In the genomic region with DNA sequence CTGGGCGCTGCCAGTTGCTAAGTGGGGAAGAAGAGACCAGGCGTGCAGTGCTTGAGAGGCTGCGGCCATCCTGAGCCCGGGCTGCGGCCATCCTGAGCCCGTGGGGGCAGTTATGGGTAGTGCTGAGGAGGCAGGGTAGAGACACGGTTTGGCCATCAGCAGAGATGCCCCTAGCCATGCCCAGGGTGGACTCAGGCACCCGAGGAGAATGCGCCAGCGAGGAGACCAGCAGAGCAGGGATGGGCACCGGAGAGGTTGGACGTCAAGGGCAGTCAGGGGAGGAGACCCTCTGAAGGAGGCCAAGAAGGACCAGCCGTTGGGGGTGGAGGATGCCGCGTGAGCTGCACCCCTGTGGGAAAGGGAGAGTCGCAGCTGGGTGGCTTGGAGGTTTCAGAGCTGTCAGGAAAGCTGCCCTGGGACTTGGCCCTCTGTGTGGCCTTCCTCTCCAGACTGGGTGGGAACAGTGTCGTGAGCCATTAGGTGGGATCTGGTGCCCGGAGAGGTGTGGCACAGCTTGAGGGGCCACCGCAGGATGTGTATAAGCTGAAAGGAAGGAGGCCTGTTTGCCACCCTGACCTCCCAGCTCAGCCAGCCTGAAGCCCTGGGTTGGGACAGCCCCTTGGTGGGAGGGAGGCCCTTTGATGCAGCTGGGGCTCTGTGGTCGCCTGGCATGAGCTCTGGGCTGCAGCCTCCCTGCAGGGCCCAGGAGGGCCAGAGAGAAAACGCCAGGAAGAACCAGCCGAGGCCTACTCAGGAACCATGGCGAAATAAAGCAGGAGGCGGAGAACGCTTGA, we compare ENCODE assay signal across 16 cellular contexts. TPM values are rescaled to one million over a fixed set of nuclear protein-coding genes. Genes with fewer than 3 reads are reported as not detected.
DNase-seq lines count a peak whose midpoint lies in the region; ATAC-seq and TF ChIP-seq lines count a peak whose summit lies in the region.
"Had no signal": no experiment of that assay in that cellular context is flagged by ENCODE, and none has a peak within 500 bp of the region (broad histone marks: within the 10 kb centered on the region; RNA-seq: fewer than 3 reads in every experiment).

No MANE protein-coding gene starts in this region.

- no TSS peak for BruUV-seq in Calu3 (replicated peaks; lab: Mats Ljungman, UMichigan)

- no peak for DNase-seq in Calu3
- no peak for DNase-seq in WTC11 (ENCODE audit: low spot score)
- no peak for DNase-seq in left lobe of liver (ENCODE audit: low spot score)
- DNase-seq in trophoblast cell, result no peak
- DNase-seq in DMS53 treated with DMSO at 0.1 percent for 48 hours (lab: John Stamatoyannopoulos, UW; ENCODE audit: unreplicated experiment), result no peak
- DNase-seq: activated naive CD8-positive, alpha-beta T cell treated with anti-CD3 and anti-CD28 coated beads for 36 hours; activated T-cell treated with anti-CD3 and anti-CD28 coated beads for 4 hours; GOT3; NCI-H226; stimulated activated naive B cell treated with anti-CD40 and anti-IgM and Interleukin-4, amounts not matched to agents 10 μg/mL and 1 μg/mL and 100 μg/mL, for 72 hours; T-helper 1 cell had no signal

- H4K8ac ChIP-seq in trophoblast cell (ENCODE audit: low read depth, low read length), result no peak overlapping the region

- H3K4me2 ChIP-seq in trophoblast cell (ENCODE audit: low read length), result no peak overlapping the region

- no peak overlapping the region for H2BK5ac ChIP-seq in trophoblast cell (ENCODE audit: low read depth, low read length, poor library complexity)

- H3K36me3 Mint-ChIP-seq in Calu3 (ENCODE audit: insufficient read depth, unreplicated experiment) (peaks cover 7% of the 10 kb centered on the region), WTC11 (peaks cover 15% of the 10 kb centered on the region; the same call in 1 of the 2 replicates)
- H3K36me3 Mint-ChIP-seq: activated naive CD8-positive, alpha-beta T cell treated with anti-CD3 and anti-CD28 coated beads for 36 hours; natural killer cell treated with Interleukin-12 subunit alpha and Interleukin-12 subunit beta and Interleukin-15 and Interleukin-18, amount 100 ng/mL, for 72 hours had no signal

- intact Hi-C loops in Calu3 (cut with micrococcal nuclease; ENCODE audit: unreplicated experiment), result no loop called here

- peak overlapping the region; percentile 50 for H3K4me3 Mint-ChIP-seq in Calu3 (ENCODE audit: low read depth, unreplicated experiment)
- no peak overlapping the region for H3K4me3 Mint-ChIP-seq in WTC11
- H3K4me3 Mint-ChIP-seq: activated naive CD8-positive, alpha-beta T cell treated with anti-CD3 and anti-CD28 coated beads for 36 hours; natural killer cell treated with Interleukin-12 subunit alpha and Interleukin-12 subunit beta and Interleukin-15 and Interleukin-18, amount 100 ng/mL, for 72 hours; stimulated activated naive B cell treated with anti-CD40 and anti-IgM and Interleukin-4, amounts not matched to agents 10 μg/mL and 1 μg/mL and 100 μg/mL, for 72 hours had no signal

- no peak for TF ChIP-seq POLR2A in GM18505 (IDR thresholded peaks at IDR 0.05; ENCODE audit: borderline replicate concordance, extremely low read depth, insufficient read depth, insufficient read length)

- peak overlapping the region; percentile 18 for H2AK5ac ChIP-seq in trophoblast cell (ENCODE audit: low read length)

- no peaks in the 10 kb centered on the region for H3K9me3 Mint-ChIP-seq in Calu3 (ENCODE audit: low read depth, unreplicated experiment)
- peaks cover 10% of the 10 kb centered on the region; the same call in 1 of the 2 replicates for H3K9me3 Mint-ChIP-seq in WTC11
- H3K9me3 Mint-ChIP-seq: activated naive CD8-positive, alpha-beta T cell treated with anti-CD3 and anti-CD28 coated beads for 36 hours; natural killer cell treated with Interleukin-12 subunit alpha and Interleukin-12 subunit beta and Interleukin-15 and Interleukin-18, amount 100 ng/mL, for 72 hours; stimulated activated naive B cell treated with anti-CD40 and anti-IgM and Interleukin-4, amounts not matched to agents 10 μg/mL and 1 μg/mL and 100 μg/mL, for 72 hours had no signal

- H2BK12ac ChIP-seq in trophoblast cell (ENCODE audit: low read length), result peak overlapping the region; percentile 15

- peaks cover 9% of the 10 kb centered on the region for H3K79me1 ChIP-seq in trophoblast cell (ENCODE audit: low read length)

- H3K9ac ChIP-seq in trophoblast cell (ENCODE audit: low read length), result no peak overlapping the region

- H3K27me3 Mint-ChIP-seq in Calu3 (ENCODE audit: unreplicated experiment), result no peaks in the 10 kb centered on the region
- no peaks in the 10 kb centered on the region for H3K27me3 Mint-ChIP-seq in WTC11 (ENCODE audit: low read depth)
- H3K27me3 Mint-ChIP-seq: activated naive CD8-positive, alpha-beta T cell treated with anti-CD3 and anti-CD28 coated beads for 36 hours; stimulated activated naive B cell treated with anti-CD40 and anti-IgM and Interleukin-4, amounts not matched to agents 10 μg/mL and 1 μg/mL and 100 μg/mL, for 72 hours had no signal

- peaks cover 19% of the 10 kb centered on the region for H3K79me2 ChIP-seq in trophoblast cell (ENCODE audit: control insufficient read depth, insufficient read depth, low read length, poor library complexity)

- TF ChIP-seq CTCF in Calu3 (IDR thresholded peaks at IDR 0.05; ENCODE audit: unreplicated experiment) (no peak), WTC11 (IDR thresholded peaks at IDR 0.05) (no peak)

- no peaks in the 10 kb centered on the region for H3K27me3 ChIP-seq in trophoblast cell (ENCODE audit: insufficient read depth, low read length)

- peak overlapping the region; percentile 8 for H3K4ac ChIP-seq in trophoblast cell (ENCODE audit: low read depth, low read length)

- H4K12ac ChIP-seq in trophoblast cell (ENCODE audit: low read depth, low read length), result no peak overlapping the region

- no peak overlapping the region for H3K27ac ChIP-seq in trophoblast cell (ENCODE audit: low read depth, low read length)

- H3K27ac Mint-ChIP-seq in Calu3 (ENCODE audit: unreplicated experiment), result peak overlapping the region; percentile 75
- peak overlapping the region; percentile 94 for H3K27ac Mint-ChIP-seq in WTC11
- H3K27ac Mint-ChIP-seq: activated naive CD8-positive, alpha-beta T cell treated with anti-CD3 and anti-CD28 coated beads for 36 hours; natural killer cell treated with Interleukin-12 subunit alpha and Interleukin-12 subunit beta and Interleukin-15 and Interleukin-18, amount 100 ng/mL, for 72 hours had no signal

- H3K14ac ChIP-seq in trophoblast cell (ENCODE audit: low read length), result peak overlapping the region; percentile 2

- POLR2A ChIA-PET in WTC11 (lab: Charles Lee), result no interaction called here

- H3K4me3 ChIP-seq in trophoblast cell (ENCODE audit: low read depth, low read length), result no peak overlapping the region

- peak overlapping the region; percentile 11 for H4K91ac ChIP-seq in trophoblast cell (ENCODE audit: low read depth, low read length)

- ATAC-seq in WTC11 (no peak), left lobe of liver (peak; percentile 1), GM21786 (IDR thresholded peaks at IDR 0.05; ENCODE audit: unreplicated experiment) (no peak), GM18505 (IDR thresholded peaks at IDR 0.05; ENCODE audit: unreplicated experiment) (no peak), GM18909 (IDR thresholded peaks at IDR 0.05; ENCODE audit: poor library complexity, unreplicated experiment) (no peak)
- ATAC-seq: sciatic nerve had no signal

- H2AFZ ChIP-seq in trophoblast cell (ENCODE audit: insufficient read depth, low read length, poor library complexity), result no peak overlapping the region

- peaks cover 58% of the 10 kb centered on the region for H3K4me1 Mint-ChIP-seq in Calu3 (ENCODE audit: low read depth, unreplicated experiment)
- H3K4me1 Mint-ChIP-seq in WTC11, result peaks cover 75% of the 10 kb centered on the region
- H3K4me1 Mint-ChIP-seq: activated naive CD8-positive, alpha-beta T cell treated with anti-CD3 and anti-CD28 coated beads for 36 hours had no signal

- H3K23ac ChIP-seq in trophoblast cell (ENCODE audit: low read length), result no peak overlapping the region

- no CpG with 5 or more reads among the region's 25 CpGs for WGBS in trophoblast cell (ENCODE audit: extremely low coverage, insufficient coverage, insufficient read length)

- peak overlapping the region; percentile 19 for H2BK120ac ChIP-seq in trophoblast cell (ENCODE audit: insufficient read depth, low read length, poor library complexity)

- H3K9me3 ChIP-seq in trophoblast cell (ENCODE audit: insufficient read depth, low read depth, low read length), result no peaks in the 10 kb centered on the region

- H3K36me3 ChIP-seq in trophoblast cell (ENCODE audit: control insufficient read depth in 1 of 2, insufficient read depth in 2 of 2, low read length in 2 of 2), result peaks cover 2 to 9% of the 10 kb centered on the region in 2 experiments

- H3K18ac ChIP-seq in trophoblast cell (ENCODE audit: low read length), result peak overlapping the region; percentile 65

- CTCF ChIA-PET in Calu3 (lab: Charles Lee), result interaction anchor here (0.6 to 2.7 kb wide), 7 partner anchors 8 to 144 kb away, joined by 3 to 6 read pairs (median 4); no protein-coding TSS in a partner anchor
- CTCF ChIA-PET in WTC11 (lab: Charles Lee), result interaction anchor here (1.3 to 4.1 kb wide), 3 partner anchors 48 to 462 kb away, joined by 3 to 32 read pairs (median 4); no protein-coding TSS in a partner anchor

- peaks cover 45 to 60% of the 10 kb centered on the region in 2 experiments for H3K4me1 ChIP-seq in trophoblast cell (ENCODE audit: control insufficient read depth in 1 of 2, insufficient read depth in 2 of 2, low read length in 2 of 2)

TF ChIP-seq in WTC11, 78 proteins besides CTCF, POLR2A, EP300 and RAD21 (continues in another document):
- TF ChIP-seq IRF2 (CRISPR knock-in tag; IDR thresholded peaks at IDR 0.05; ENCODE audit: borderline replicate concordance, low read depth) (no peak), CREM (CRISPR knock-in tag; IDR thresholded peaks at IDR 0.05) (no peak)

RNA-seq across cellular contexts. Expression of a gene that starts 56.0 kb away (rescaled TPM):
- total RNA-seq in Calu3 (2022) (35.0 and 36.9 TPM in 2 replicates), WTC11 (2021) (31.1 to 44.4 TPM (median 32.6 TPM) in 3 replicates), left lobe of liver (22.9 TPM)
- 35.4 and 36.3 TPM in 2 replicates for polyA plus RNA-seq in trophoblast cell (2013)
- total RNA-seq: natural killer cell treated with Interleukin-12 subunit alpha and Interleukin-12 subunit beta and Interleukin-15 and Interleukin-18, amount 100 ng/mL, for 72 hours had no signal
